ENCODE assay signal across 21 cellular contexts in the genomic region with DNA sequence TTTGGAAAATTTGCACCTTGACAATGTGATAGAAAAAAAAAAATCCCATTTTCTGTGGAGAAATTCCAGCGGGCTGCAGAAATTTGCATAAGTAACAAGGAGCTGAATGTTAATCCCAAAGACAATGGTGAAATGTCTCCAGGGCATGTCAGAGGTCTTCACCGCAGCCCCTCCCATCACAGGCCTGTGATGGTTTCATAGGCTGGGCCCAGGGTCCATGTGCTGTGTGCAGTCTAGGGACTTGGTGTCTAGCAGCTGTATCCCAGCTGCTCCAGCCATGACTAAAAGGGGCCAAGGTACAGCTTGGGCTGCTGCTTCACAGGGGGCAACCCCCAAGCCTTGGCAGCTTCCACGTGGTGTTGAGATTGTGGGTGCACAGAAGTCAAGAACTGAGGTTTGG.
DNase-seq lines count a peak whose midpoint lies in the region; ATAC-seq and TF ChIP-seq lines count a peak whose summit lies in the region.
"Had no signal": no experiment of that assay in that cellular context is flagged by ENCODE, and none has a peak within 500 bp of the region (broad histone marks: within the 10 kb centered on the region; RNA-seq: fewer than 3 reads in every experiment).

No MANE protein-coding gene starts in this region.

- H3K4me1 Mint-ChIP-seq in chondrocyte (ENCODE audit: low read depth), result no peaks in the 10 kb centered on the region
- H3K4me1 Mint-ChIP-seq: CD14-positive monocyte; CD8-positive, alpha-beta memory T cell had no signal

- no peak for TF ChIP-seq CTCF in chondrocyte (IDR thresholded peaks at IDR 0.05)

- no peak overlapping the region for H3K9ac ChIP-seq in NT2/D1 (ENCODE audit: insufficient read length, low read depth)
- H3K9ac ChIP-seq: BLaER1 treated with 17β-estradiol and CSF1 and Interleukin-3, amounts not matched to agents 10 nM and 100 nM had no signal

- no peak for ATAC-seq in GM21737 (IDR thresholded peaks at IDR 0.05; ENCODE audit: unreplicated experiment)
- ATAC-seq: A549 had no signal

- no peak overlapping the region for H3K4me3 Mint-ChIP-seq in chondrocyte (ENCODE audit: unreplicated experiment)
- H3K4me3 Mint-ChIP-seq: CD14-positive monocyte; CD4-positive, alpha-beta T cell; CD8-positive, alpha-beta memory T cell had no signal

- no peaks in the 10 kb centered on the region for H3K27me3 ChIP-seq in NT2/D1 (ENCODE audit: insufficient read depth, insufficient read length)
- H3K27me3 ChIP-seq: BE2C; BLaER1 treated with 17β-estradiol and CSF1 and Interleukin-3, amounts not matched to agents 10 nM and 100 nM had no signal

- no peak overlapping the region for H3K4me3 ChIP-seq in NT2/D1 (ENCODE audit: insufficient read length, low read depth)
- H3K4me3 ChIP-seq: A549; BLaER1 treated with 17β-estradiol and CSF1 and Interleukin-3, amounts not matched to agents 10 nM and 100 nM had no signal

- H3K9me3 ChIP-seq in NT2/D1 (ENCODE audit: insufficient read depth, low read length), result no peaks in the 10 kb centered on the region; the same call in 1 of the 2 replicates
- H3K9me3 ChIP-seq: A549; BE2C; BLaER1 treated with 17β-estradiol and CSF1 and Interleukin-3, amounts not matched to agents 10 nM and 100 nM had no signal

- H3K36me3 ChIP-seq in NT2/D1 (ENCODE audit: insufficient read depth, insufficient read length, low read length), result peaks cover 34% of the 10 kb centered on the region

- H3K36me3 Mint-ChIP-seq in chondrocyte (ENCODE audit: low read depth), result peaks cover 5% of the 10 kb centered on the region
- H3K36me3 Mint-ChIP-seq: CD14-positive monocyte; CD8-positive, alpha-beta memory T cell had no signal

- H3K27ac Mint-ChIP-seq in chondrocyte (ENCODE audit: unreplicated experiment), result no peak overlapping the region
- H3K27ac Mint-ChIP-seq: CD14-positive monocyte; CD4-positive, alpha-beta T cell; CD8-positive, alpha-beta memory T cell had no signal

- H3K9me3 Mint-ChIP-seq in chondrocyte (ENCODE audit: low read depth), result no peaks in the 10 kb centered on the region
- H3K9me3 Mint-ChIP-seq: CD14-positive monocyte; CD4-positive, alpha-beta T cell had no signal

- DNase-seq in ELF-1 (ENCODE audit: low read depth, low spot score) (peak; percentile 53), NT2/D1 (ENCODE audit: low read depth, low spot score) (peak; percentile 2), myocyte (ENCODE audit: low read depth) (peak; percentile 32), islet precursor cell (no peak), chondrocyte (ENCODE audit: low spot score) (no peak)
- DNase-seq: 8988T; ACHN; AML-193; BE2C; CD4-positive, alpha-beta T cell; CD8-positive, alpha-beta memory T cell; DMS 273 treated with DMSO at 0.1 percent for 48 hours; DMS79; EL; GF-D8; GOT3; HCEC 1CT had no signal

- no peaks in the 10 kb centered on the region for H3K4me1 ChIP-seq in NT2/D1 (ENCODE audit: insufficient read depth, insufficient read length)
- H3K4me1 ChIP-seq: A549; BE2C; BLaER1 treated with 17β-estradiol and CSF1 and Interleukin-3, amounts not matched to agents 10 nM and 100 nM had no signal

- H3K27me3 Mint-ChIP-seq in chondrocyte (ENCODE audit: low read depth), result no peaks in the 10 kb centered on the region
- H3K27me3 Mint-ChIP-seq: CD4-positive, alpha-beta T cell; CD8-positive, alpha-beta memory T cell had no signal

Comparison
In these comparisons a context has a peak if more than half of its experiments do, and no peak if none do; other contexts are left out.
1. DNase-seq: peak in ELF-1 (single experiment), NT2/D1 (single experiment) and myocyte (single experiment); none in islet precursor cell (single experiment) and chondrocyte (single experiment).